ENCODE assay signal across 13 cellular contexts in genomic region chr13:88063741-88064140, GRCh38.
"Had no signal": no experiment of that assay in that cellular context is flagged by ENCODE, and none has a peak within 500 bp of the region (broad histone marks: within the 10 kb centered on the region; RNA-seq: fewer than 3 reads in every experiment).

No MANE protein-coding gene starts in this region.

- DNase-seq: activated CD4-positive, CD25-positive, alpha-beta regulatory T cell treated with anti-CD3 and anti-CD28 coated beads, Interleukin-2, amount 50 U/mL, for 72 hours; activated naive CD4-positive, alpha-beta T cell; activated naive CD8-positive, alpha-beta T cell treated with anti-CD3 and anti-CD28 coated beads, Interleukin-2, amount 10 ng/mL, durations not matched to agents 7 days and 5 days; activated T-cell treated with anti-CD3 and anti-CD28 coated beads for 4 hours; endodermal cell; erythroblast; islet precursor cell; left lung; mammary epithelial cell; right lobe of liver; spleen; T1000; trophoblast cell had no signal

- ATAC-seq: left lung, right lobe of liver had no signal
